ENCODE assay signal across 32 cellular contexts in genomic region chr1:223617671-223618070, GRCh38. TPM values are rescaled to one million over a fixed set of nuclear protein-coding genes. Genes with fewer than 3 reads are reported as not detected.
"Had no signal": no experiment of that assay in that cellular context is flagged by ENCODE, and none has a peak within 500 bp of the region (broad histone marks: within the 10 kb centered on the region; RNA-seq: fewer than 3 reads in every experiment).

No MANE protein-coding gene starts in this region.

- H3K27me3 Mint-ChIP-seq: naive thymus-derived CD8-positive, alpha-beta T cell; progenitor cell of endocrine pancreas; stimulated activated naive CD8-positive, alpha-beta T cell treated with anti-CD3 and anti-CD28 coated beads, Interleukin-15, Interleukin-2, amounts not matched to agents 100 ng/mL and 50 ng/mL, for 24 hours had no signal

- H3K36me3 Mint-ChIP-seq: immature natural killer cell; memory B cell; naive thymus-derived CD8-positive, alpha-beta T cell; stimulated activated effector memory CD8-positive, alpha-beta T cell treated with anti-CD3 and anti-CD28 coated beads, Interleukin-12 subunit alpha, Interleukin-12 subunit beta, amount 100 ng/mL, for 72 hours had no signal

- H3K4me1 ChIP-seq: left lung, sigmoid colon, suprapubic skin, tibial artery had no signal

- H3K9me3 Mint-ChIP-seq: immature natural killer cell; memory B cell; naive thymus-derived CD8-positive, alpha-beta T cell; nephron; neural crest cell; stimulated activated effector memory CD8-positive, alpha-beta T cell treated with anti-CD3 and anti-CD28 coated beads, Interleukin-12 subunit alpha, Interleukin-12 subunit beta, amount 100 ng/mL, for 72 hours; stimulated activated naive CD8-positive, alpha-beta T cell treated with anti-CD3 and anti-CD28 coated beads, Interleukin-15, Interleukin-2, amounts not matched to agents 100 ng/mL and 50 ng/mL, for 24 hours had no signal

- H3K27me3 ChIP-seq: left lung, neutrophil, sigmoid colon, spleen, suprapubic skin, tibial artery, upper lobe of right lung had no signal

- H3K9ac ChIP-seq: parathyroid adenoma had no signal

- ATAC-seq: left colon; left lung; mucosa of descending colon; naive thymus-derived CD8-positive, alpha-beta T cell; stimulated activated effector memory CD8-positive, alpha-beta T cell treated with anti-CD3 and anti-CD28 coated beads, Interleukin-12 subunit alpha, Interleukin-12 subunit beta, amount 100 ng/mL, for 72 hours; upper lobe of right lung had no signal

- DNase-seq: immature natural killer cell; kidney; left colon; left lung; midbrain; mucosa of descending colon; naive thymus-derived CD8-positive, alpha-beta T cell; occipital lobe; retina; right cardiac atrium; sigmoid colon; small intestine; spleen; stimulated activated CD4-positive, alpha-beta T cell treated with anti-CD3 and anti-CD28 coated beads, Interleukin-4, amount 100 ng/mL, for 24 hours; stimulated activated naive CD4-positive, alpha-beta T cell; trophoblast cell; upper lobe of right lung had no signal

- H3K4me3 ChIP-seq: left lung, lung, mucosa of descending colon, sigmoid colon, spleen, suprapubic skin, thoracic aorta, tibial artery, upper lobe of right lung had no signal

- H3K36me3 ChIP-seq: left lung, neutrophil, sigmoid colon, spleen, suprapubic skin, thoracic aorta, tibial artery, upper lobe of right lung had no signal

- H3K27ac ChIP-seq: left lung, neutrophil, parathyroid adenoma, sigmoid colon, spleen, suprapubic skin, thoracic aorta, tibial artery, upper lobe of right lung had no signal

- H3K27ac Mint-ChIP-seq: immature natural killer cell; memory B cell; naive thymus-derived CD8-positive, alpha-beta T cell; nephron; progenitor cell of endocrine pancreas; stimulated activated effector memory CD8-positive, alpha-beta T cell treated with anti-CD3 and anti-CD28 coated beads, Interleukin-12 subunit alpha, Interleukin-12 subunit beta, amount 100 ng/mL, for 72 hours; stimulated activated naive CD8-positive, alpha-beta T cell treated with anti-CD3 and anti-CD28 coated beads, Interleukin-15, Interleukin-2, amounts not matched to agents 100 ng/mL and 50 ng/mL, for 24 hours had no signal

- H3K4me1 Mint-ChIP-seq: immature natural killer cell; stimulated activated effector memory CD8-positive, alpha-beta T cell treated with anti-CD3 and anti-CD28 coated beads, Interleukin-12 subunit alpha, Interleukin-12 subunit beta, amount 100 ng/mL, for 72 hours had no signal

- H3K4me3 Mint-ChIP-seq: immature natural killer cell; memory B cell; naive thymus-derived CD8-positive, alpha-beta T cell; nephron; neural crest cell; stimulated activated effector memory CD8-positive, alpha-beta T cell treated with anti-CD3 and anti-CD28 coated beads, Interleukin-12 subunit alpha, Interleukin-12 subunit beta, amount 100 ng/mL, for 72 hours; stimulated activated naive CD8-positive, alpha-beta T cell treated with anti-CD3 and anti-CD28 coated beads, Interleukin-15, Interleukin-2, amounts not matched to agents 100 ng/mL and 50 ng/mL, for 24 hours had no signal

- H3K9me3 ChIP-seq: left lung, mucosa of descending colon, neutrophil, sigmoid colon, spleen, suprapubic skin, thoracic aorta, tibial artery, upper lobe of right lung had no signal

RNA-seq across cellular contexts. Expression of gene CAPN8, which starts 47.8 kb away (rescaled TPM):
- total RNA-seq: mesenteric fat pad, neural crest cell, occipital lobe, osteocyte, right cardiac atrium, subcutaneous adipose tissue had no signal
